Comparison of ENCODE assay signal across 19 cellular contexts in genomic region chr2:130790808-130791616, GRCh38. TPM values are rescaled to one million over a fixed set of nuclear protein-coding genes. Genes with fewer than 3 reads are reported as not detected.
"Had no signal": no experiment of that assay in that cellular context is flagged by ENCODE, and none has a peak within 500 bp of the region (broad histone marks: within the 10 kb centered on the region; RNA-seq: fewer than 3 reads in every experiment).

No MANE protein-coding gene starts in this region.

- H3K4me3 Mint-ChIP-seq: activated CD4-positive, alpha-beta memory T cell treated with anti-CD3 and anti-CD28 coated beads for 36 hours; activated CD8-positive, alpha-beta memory T cell treated with anti-CD3 and anti-CD28 coated beads, Interleukin-2, amount 10 ng/mL, durations not matched to agents 7 days and 5 days; activated naive CD4-positive, alpha-beta T cell treated with anti-CD3 and anti-CD28 coated beads, Interleukin-2, amount 10 ng/mL, durations not matched to agents 7 days and 5 days; natural killer cell treated with Interleukin-12 subunit alpha and Interleukin-12 subunit beta and Interleukin-15 and Interleukin-18, amount 100 ng/mL, for 72 hours; T-helper 1 cell treated with Interleukin-12 subunit alpha and Interleukin-12 subunit beta and Interleukin-4 antibody, amounts not matched to agents 30 μg/mL and 1 μg/mL, for 36 hours had no signal

- H3K4me1 ChIP-seq: gastrocnemius medialis, heart right ventricle, sigmoid colon had no signal

- H3K27ac ChIP-seq: gastrocnemius medialis, heart right ventricle, sigmoid colon, WERI-Rb-1 had no signal

- DNase-seq: activated CD4-positive, alpha-beta memory T cell treated with anti-CD3 and anti-CD28 coated beads for 36 hours; activated CD8-positive, alpha-beta memory T cell treated with anti-CD3 and anti-CD28 coated beads, Interleukin-2, amount 10 ng/mL, durations not matched to agents 7 days and 5 days; activated naive CD4-positive, alpha-beta T cell treated with anti-CD3 and anti-CD28 coated beads, Interleukin-2, amount 10 ng/mL, durations not matched to agents 7 days and 5 days; activated T-cell treated with anti-CD3 and anti-CD28 coated beads, Interleukin-2, amount 50 U/mL, for 1 hour; erythroblast; gastrocnemius medialis; heart right ventricle; mesenchymal stem cell; occipital lobe; sigmoid colon; stimulated activated CD4-positive, alpha-beta T cell treated with anti-CD3 and anti-CD28 coated beads, Interleukin-12 subunit alpha, Interleukin-12 subunit beta, amount 100 ng/mL, for 4 hours; stimulated activated CD4-positive, alpha-beta T cell treated with anti-CD3 and anti-CD28 coated beads, Interleukin-2, amount 100 ng/mL, for 24 hours; WERI-Rb-1 had no signal

- H3K4me1 Mint-ChIP-seq: activated naive CD4-positive, alpha-beta T cell treated with anti-CD3 and anti-CD28 coated beads, Interleukin-2, amount 10 ng/mL, durations not matched to agents 7 days and 5 days had no signal

- H3K27ac Mint-ChIP-seq: activated CD4-positive, alpha-beta memory T cell treated with anti-CD3 and anti-CD28 coated beads for 36 hours; activated CD8-positive, alpha-beta memory T cell treated with anti-CD3 and anti-CD28 coated beads, Interleukin-2, amount 10 ng/mL, durations not matched to agents 7 days and 5 days; activated naive CD4-positive, alpha-beta T cell treated with anti-CD3 and anti-CD28 coated beads, Interleukin-2, amount 10 ng/mL, durations not matched to agents 7 days and 5 days; natural killer cell treated with Interleukin-12 subunit alpha and Interleukin-12 subunit beta and Interleukin-15 and Interleukin-18, amount 100 ng/mL, for 72 hours; T-helper 1 cell treated with Interleukin-12 subunit alpha and Interleukin-12 subunit beta and Interleukin-4 antibody, amounts not matched to agents 30 μg/mL and 1 μg/mL, for 36 hours had no signal

- H3K9me3 Mint-ChIP-seq: activated CD4-positive, alpha-beta memory T cell treated with anti-CD3 and anti-CD28 coated beads for 36 hours; activated naive CD4-positive, alpha-beta T cell treated with anti-CD3 and anti-CD28 coated beads, Interleukin-2, amount 10 ng/mL, durations not matched to agents 7 days and 5 days; natural killer cell treated with Interleukin-12 subunit alpha and Interleukin-12 subunit beta and Interleukin-15 and Interleukin-18, amount 100 ng/mL, for 72 hours; T-helper 1 cell treated with Interleukin-12 subunit alpha and Interleukin-12 subunit beta and Interleukin-4 antibody, amounts not matched to agents 30 μg/mL and 1 μg/mL, for 36 hours had no signal

- H3K9me3 ChIP-seq: gastrocnemius medialis, heart right ventricle, sigmoid colon had no signal

- H3K4me3 ChIP-seq: gastrocnemius medialis, heart right ventricle, sigmoid colon had no signal

- H3K27me3 ChIP-seq: gastrocnemius medialis, sigmoid colon had no signal

- H3K36me3 Mint-ChIP-seq: activated CD4-positive, alpha-beta memory T cell treated with anti-CD3 and anti-CD28 coated beads for 36 hours; activated CD8-positive, alpha-beta memory T cell treated with anti-CD3 and anti-CD28 coated beads, Interleukin-2, amount 10 ng/mL, durations not matched to agents 7 days and 5 days; activated naive CD4-positive, alpha-beta T cell treated with anti-CD3 and anti-CD28 coated beads, Interleukin-2, amount 10 ng/mL, durations not matched to agents 7 days and 5 days; natural killer cell treated with Interleukin-12 subunit alpha and Interleukin-12 subunit beta and Interleukin-15 and Interleukin-18, amount 100 ng/mL, for 72 hours had no signal

- FAIRE-seq: astrocyte, bronchial epithelial cell had no signal

- ATAC-seq: activated CD8-positive, alpha-beta memory T cell treated with anti-CD3 and anti-CD28 coated beads, Interleukin-2, amount 10 ng/mL, durations not matched to agents 7 days and 5 days; gastrocnemius medialis; heart right ventricle; natural killer cell treated with Interleukin-12 subunit alpha and Interleukin-12 subunit beta and Interleukin-15 and Interleukin-18, amount 100 ng/mL, for 72 hours had no signal

- H3K27me3 Mint-ChIP-seq: natural killer cell treated with Interleukin-12 subunit alpha and Interleukin-12 subunit beta and Interleukin-15 and Interleukin-18, amount 100 ng/mL, for 72 hours had no signal

- H3K36me3 ChIP-seq: gastrocnemius medialis, heart right ventricle, sigmoid colon, WERI-Rb-1 had no signal

RNA-seq across cellular contexts. Expression of gene AMER3, which starts 35.7 kb away (rescaled TPM):
- total RNA-seq: activated CD4-positive, alpha-beta memory T cell treated with anti-CD3 and anti-CD28 coated beads for 36 hours; activated CD8-positive, alpha-beta memory T cell treated with anti-CD3 and anti-CD28 coated beads, Interleukin-2, amount 10 ng/mL, durations not matched to agents 7 days and 5 days; astrocyte; gastrocnemius medialis; heart right ventricle; natural killer cell treated with Interleukin-12 subunit alpha and Interleukin-12 subunit beta and Interleukin-15 and Interleukin-18, amount 100 ng/mL, for 72 hours; pulmonary artery endothelial cell; subcutaneous adipose tissue had no signal
- polyA plus RNA-seq: heart right ventricle had no signal

RNA-seq across cellular contexts. Expression of gene ARHGEF4, which starts 45.7 kb away (rescaled TPM):
- total RNA-seq: natural killer cell treated with Interleukin-12 subunit alpha and Interleukin-12 subunit beta and Interleukin-15 and Interleukin-18, amount 100 ng/mL, for 72 hours; pulmonary artery endothelial cell had no signal
